Comparison of ENCODE assay signal across 1 cellular context in genomic region chr12:132070298-132070697, GRCh38.
TF ChIP-seq lines count a peak whose summit lies in the region.

No MANE protein-coding gene starts in this region.

TF ChIP-seq in GM12878, 131 proteins besides CTCF, POLR2A, EP300 and RAD21 (continued from another document):
- TF ChIP-seq CREM (IDR thresholded peaks at IDR 0.05; ENCODE audit: low read depth) (no peak), MXI1 (IDR thresholded peaks at IDR 0.05; ENCODE audit: low read depth, low read length) (no peak), PML (IDR thresholded peaks at IDR 0.05; ENCODE audit: low read length) (no peak), USF1 (IDR thresholded peaks at IDR 0.05; ENCODE audit: borderline replicate concordance, extremely low read length, insufficient read depth, low read depth, low read length) (no peak), MEF2B (IDR thresholded peaks at IDR 0.05; ENCODE audit: partially characterized antibody, poor library complexity, severe bottlenecking) (no peak), ASH2L (IDR thresholded peaks at IDR 0.05; ENCODE audit: borderline replicate concordance, low read depth) (no peak), RELA (IDR thresholded peaks at IDR 0.05; ENCODE audit: borderline replicate concordance, partially characterized antibody) (no peak), E2F4 (IDR thresholded peaks at IDR 0.05; ENCODE audit: low read depth, low read length) (no peak), KDM1A (IDR thresholded peaks at IDR 0.05; ENCODE audit: borderline replicate concordance) (no peak), NFXL1 (IDR thresholded peaks at IDR 0.05; ENCODE audit: borderline replicate concordance) (no peak), MTA2 (IDR thresholded peaks at IDR 0.05; ENCODE audit: low read depth) (no peak), TBL1XR1 (IDR thresholded peaks at IDR 0.05; ENCODE audit: low read depth, low read length) (no peak), NR2F1 (conservative IDR thresholded peaks at IDR 0.05) (no peak), RB1 (IDR thresholded peaks at IDR 0.05; ENCODE audit: borderline replicate concordance) (no peak), ZNF384 (IDR thresholded peaks at IDR 0.05; ENCODE audit: borderline replicate concordance, low read depth, low read length) (no peak), HDGF (IDR thresholded peaks at IDR 0.05) (no peak)
